In genomic region chr6:45710304-45710821, GRCh38 we compare ENCODE assay signal across 10 cellular contexts.
DNase-seq lines count a peak whose midpoint lies in the region; ATAC-seq, FAIRE-seq and TF ChIP-seq lines count a peak whose summit lies in the region.
"Had no signal": no experiment of that assay in that cellular context is flagged by ENCODE, and none has a peak within 500 bp of the region (broad histone marks: within the 10 kb centered on the region; RNA-seq: fewer than 3 reads in every experiment).

No MANE protein-coding gene starts in this region.

- H3K27me3 ChIP-seq in OCI-LY3 (ENCODE audit: low read depth, low read length) (peaks cover 59% of the 10 kb centered on the region), astrocyte (ENCODE audit: insufficient read depth, low read length) (no peaks in the 10 kb centered on the region), esophagus muscularis mucosa (peaks cover 0 to 19% (median 0%) of the 10 kb centered on the region in 4 donors)

- DNase-seq in astrocyte (ENCODE audit: low read depth): peak; percentile 23
- DNase-seq in stimulated activated CD8-positive, alpha-beta memory T cell treated with anti-CD3 and anti-CD28 coated beads, Interleukin-15, amount 100 ng/mL, for 48 hours (ENCODE audit: low read depth in 2 of 2): peak; percentile 89
- DNase-seq in amniotic stem cell (lab: John Stamatoyannopoulos, UW): no peak
- DNase-seq in esophagus muscularis mucosa (ENCODE audit: extremely low spot score): no peak
- no peak for DNase-seq in NCI-H1694 (lab: John Stamatoyannopoulos, UW)

- peak; percentile 47 for ATAC-seq in GM18858 (IDR thresholded peaks at IDR 0.05; ENCODE audit: unreplicated experiment)
- peak; percentile 72 for ATAC-seq in HG02678 (IDR thresholded peaks at IDR 0.05; ENCODE audit: unreplicated experiment)
- ATAC-seq: K562 had no signal

- WGBS in esophagus muscularis mucosa: 76% methylated on average over 5 of the region's 5 CpGs

- H3K4me3 Mint-ChIP-seq in astrocyte (ENCODE audit: unreplicated experiment): no peak overlapping the region

- peaks cover 80% of the 10 kb centered on the region for H3K4me1 ChIP-seq in OCI-LY3 (ENCODE audit: low read length)
- peaks cover 23% of the 10 kb centered on the region for H3K4me1 ChIP-seq in astrocyte (ENCODE audit: insufficient read depth, low read length)
- H3K4me1 ChIP-seq in esophagus muscularis mucosa: peaks cover 0 to 9% (median 5%) of the 10 kb centered on the region in 4 donors

- no peaks in the 10 kb centered on the region for H3K9me3 Mint-ChIP-seq in astrocyte (ENCODE audit: unreplicated experiment)

- no peak for TF ChIP-seq POLR2A in esophagus muscularis mucosa (IDR thresholded peaks at IDR 0.05; ENCODE audit: low read depth)

- peak overlapping the region; percentile 79 for H3K4me2 ChIP-seq in OCI-LY3 (ENCODE audit: low read length)
- H3K4me2 ChIP-seq in astrocyte (ENCODE audit: low read length): no peak overlapping the region

- TF ChIP-seq EP300 in esophagus muscularis mucosa (IDR thresholded peaks at IDR 0.05): no peak

- peak overlapping the region; percentile 38; the same call in 1 of the 2 replicates for H3K9ac ChIP-seq in OCI-LY3 (ENCODE audit: low read length)
- H3K9ac ChIP-seq in astrocyte (ENCODE audit: low read length): no peak overlapping the region

- H3K79me2 ChIP-seq in OCI-LY3 (ENCODE audit: low read length): no peaks in the 10 kb centered on the region
- no peaks in the 10 kb centered on the region for H3K79me2 ChIP-seq in astrocyte (ENCODE audit: insufficient read depth, low read length)

- peak overlapping the region; percentile 52 for H3K4me3 ChIP-seq in OCI-LY3 (ENCODE audit: low read length)
- no peak overlapping the region for H3K4me3 ChIP-seq in astrocyte (ENCODE audit: insufficient read depth, low read depth, low read length)
- H3K4me3 ChIP-seq in esophagus muscularis mucosa: no peak overlapping the region
- H3K4me3 ChIP-seq: K562 had no signal

- H3K36me3 ChIP-seq in OCI-LY3 (replicated peaks; ENCODE audit: low read depth, low read length) (peaks cover 3% of the 10 kb centered on the region), astrocyte (ENCODE audit: insufficient read depth, low read length) (no peaks in the 10 kb centered on the region), esophagus muscularis mucosa (no peaks in the 10 kb centered on the region)

- H3K27ac ChIP-seq in OCI-LY3 (ENCODE audit: low read length) (peak overlapping the region; percentile 64), astrocyte (ENCODE audit: low read depth, low read length) (no peak overlapping the region), esophagus muscularis mucosa (replicated peaks in 1 of 4) (no peak overlapping the region)

- H2AFZ ChIP-seq in OCI-LY3 (ENCODE audit: low read depth, low read length): no peak overlapping the region
- H2AFZ ChIP-seq in astrocyte (ENCODE audit: low read depth, low read length): no peak overlapping the region

- TF ChIP-seq CTCF in OCI-LY3 (IDR thresholded peaks at IDR 0.05; ENCODE audit: low read depth, low read length) (no peak), astrocyte (IDR thresholded peaks at IDR 0.05; ENCODE audit: insufficient read depth, low read depth, low read length) (no peak), esophagus muscularis mucosa (IDR thresholded peaks at IDR 0.05) (no peak)

- H3K4me1 Mint-ChIP-seq in astrocyte (ENCODE audit: low read depth, unreplicated experiment): peaks cover 32% of the 10 kb centered on the region

- no peak for FAIRE-seq in astrocyte (lab: Jason Lieb, UNC)
- FAIRE-seq: islet of Langerhans, K562 had no signal

- H3K27ac Mint-ChIP-seq in astrocyte (ENCODE audit: unreplicated experiment): no peak overlapping the region

- intact Hi-C loops in esophagus muscularis mucosa (cut with DNase I): loop anchor here (10.0 kb wide), 1 partner anchor 1236 kb away; no protein-coding TSS in a partner anchor

- no peaks in the 10 kb centered on the region for H3K36me3 Mint-ChIP-seq in astrocyte (ENCODE audit: low read depth, unreplicated experiment)

- peaks cover 2% of the 10 kb centered on the region for H3K27me3 Mint-ChIP-seq in astrocyte (ENCODE audit: low read depth, unreplicated experiment)

- H3K9me3 ChIP-seq in OCI-LY3 (ENCODE audit: insufficient read depth, low read length) (no peaks in the 10 kb centered on the region), astrocyte (ENCODE audit: insufficient read depth, low read depth, low read length) (no peaks in the 10 kb centered on the region), esophagus muscularis mucosa (no peaks in the 10 kb centered on the region)

- H4K20me1 ChIP-seq in OCI-LY3 (ENCODE audit: insufficient read depth, low read length) (peaks cover 4% of the 10 kb centered on the region; the same call in 1 of the 2 replicates), astrocyte (ENCODE audit: insufficient read depth, low read length) (no peaks in the 10 kb centered on the region)

Comparison
In these comparisons a context has a peak if more than half of its experiments do, and no peak if none do; other contexts are left out.
1. DNase-seq: peak in astrocyte (single experiment) and stimulated activated CD8-positive, alpha-beta memory T cell treated with anti-CD3 and anti-CD28 coated beads, Interleukin-15, amount 100 ng/mL, for 48 hours (2 of 2); none in amniotic stem cell (single experiment), esophagus muscularis mucosa (single experiment) and NCI-H1694 (single experiment).